Comparison of ENCODE assay signal across 13 cellular contexts in the genomic region with DNA sequence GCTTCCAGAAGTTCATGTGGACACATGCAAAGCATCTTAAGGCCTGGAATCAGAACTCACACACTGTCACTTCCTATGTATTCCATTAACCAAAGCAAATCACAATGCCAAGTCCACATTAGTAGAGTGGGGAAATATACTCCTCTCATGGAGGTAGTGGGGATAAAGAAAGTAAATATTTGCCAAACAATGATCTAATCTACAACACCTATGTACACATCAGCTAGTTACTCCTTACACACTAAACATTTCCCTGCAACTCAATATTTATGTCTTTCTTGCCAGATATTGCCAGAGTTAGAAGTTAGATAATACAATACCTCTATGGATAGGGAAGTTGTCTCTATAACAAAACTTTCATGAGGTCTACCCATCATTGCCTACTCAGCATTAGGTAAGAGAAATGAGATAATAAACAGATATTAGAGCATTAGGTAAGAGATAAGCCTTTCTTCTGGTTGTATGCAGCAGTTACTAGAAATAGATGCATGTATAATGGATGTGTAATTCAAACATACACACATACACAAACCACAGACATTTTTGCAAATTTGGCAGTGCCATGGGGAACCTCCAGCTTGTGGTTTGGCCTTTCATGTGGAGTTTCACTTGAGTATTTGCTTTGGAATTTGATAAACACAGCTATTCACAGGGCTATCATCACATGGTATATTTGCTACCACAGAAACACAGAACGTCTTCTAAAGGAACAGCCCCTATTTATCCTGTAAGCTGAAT.
DNase-seq lines count a peak whose midpoint lies in the region; ATAC-seq and TF ChIP-seq lines count a peak whose summit lies in the region.
"Had no signal": no experiment of that assay in that cellular context is flagged by ENCODE, and none has a peak within 500 bp of the region (broad histone marks: within the 10 kb centered on the region; RNA-seq: fewer than 3 reads in every experiment).

No MANE protein-coding gene starts in this region.

- H3K27me3 Mint-ChIP-seq in H9 (ENCODE audit: low read depth): no peaks in the 10 kb centered on the region
- H3K27me3 Mint-ChIP-seq: activated T-cell treated with anti-CD3 and anti-CD28 coated beads, Interleukin-2, amount 50 U/mL, for 24 hours; dendritic cell treated with granulocyte-macrophage colony-stimulating factor and Interleukin-4, amounts not matched to agents 40 ng/mL and 50 ng/mL, for 4 days had no signal

- no peak overlapping the region for H3K23ac ChIP-seq in H9 (ENCODE audit: insufficient read length, low read depth, low read length)

- no peak overlapping the region for H3K14ac ChIP-seq in H9 (ENCODE audit: insufficient read depth, low read length)

- no peak overlapping the region for H3K9ac ChIP-seq in H9 (ENCODE audit: extremely low read depth, insufficient read length, low read length)
- H3K9ac ChIP-seq: BLaER1 treated with 17β-estradiol and CSF1 and Interleukin-3, amounts not matched to agents 10 nM and 100 nM had no signal

- no peak overlapping the region for H3K18ac ChIP-seq in H9 (ENCODE audit: insufficient read length, low read depth, low read length)

- peak; percentile 62 for DNase-seq in HFF-Myc (ENCODE audit: extremely low read depth, low read depth)
- peak; percentile 55 for DNase-seq in RWPE1 (ENCODE audit: low spot score)
- DNase-seq in fibroblast of peridontal ligament (ENCODE audit: extremely low read depth): peak; percentile 100
- no peak for DNase-seq in GM19238 (ENCODE audit: insufficient read length, low spot score)
- no peak for DNase-seq in H9
- no peak for DNase-seq in HAP-1 (ENCODE audit: low spot score in 2 of 2)
- DNase-seq: activated T-cell treated with anti-CD3 and anti-CD28 coated beads, Interleukin-2, amount 50 U/mL, for 24 hours; islet precursor cell had no signal

- H4K20me1 ChIP-seq in H9 (ENCODE audit: control insufficient read depth, insufficient read depth, insufficient read length): no peaks in the 10 kb centered on the region
- H4K20me1 ChIP-seq: BLaER1 treated with 17β-estradiol and CSF1 and Interleukin-3, amounts not matched to agents 10 nM and 100 nM had no signal

- no peak overlapping the region for H4K5ac ChIP-seq in H9 (ENCODE audit: insufficient read length, low read depth, low read length)

- no peak overlapping the region for H3K27ac Mint-ChIP-seq in H9
- H3K27ac Mint-ChIP-seq: activated T-cell treated with anti-CD3 and anti-CD28 coated beads, Interleukin-2, amount 50 U/mL, for 24 hours; dendritic cell treated with granulocyte-macrophage colony-stimulating factor and Interleukin-4, amounts not matched to agents 40 ng/mL and 50 ng/mL, for 4 days; T-helper 2 cell treated with Interferon-gamma antibody and Interleukin-4, amounts not matched to agents 5 μg/mL and 100 μg/mL, for 36 hours had no signal

- CTCF ChIA-PET in RWPE1 (lab: Yijun Ruan, JAX): interaction anchor here (0.6 kb wide), 1 partner anchor 10 kb away, joined by 9 read pairs; no protein-coding TSS in a partner anchor

- H2AK5ac ChIP-seq in H9 (ENCODE audit: insufficient read length, low read length): no peak overlapping the region

- no peaks in the 10 kb centered on the region for H3K79me1 ChIP-seq in H9 (ENCODE audit: insufficient read depth, low read depth, low read length, poor library complexity, severe bottlenecking)

- peaks cover 8% of the 10 kb centered on the region for H3K27me3 ChIP-seq in ACC112 (ENCODE audit: insufficient read depth, low read length)
- H3K27me3 ChIP-seq in H9 (ENCODE audit: insufficient read depth, low read length): no peaks in the 10 kb centered on the region
- H3K27me3 ChIP-seq in HAP-1 (ENCODE audit: low read depth): no peaks in the 10 kb centered on the region
- H3K27me3 ChIP-seq: BLaER1 treated with 17β-estradiol and CSF1 and Interleukin-3, amounts not matched to agents 10 nM and 100 nM had no signal

- H4K91ac ChIP-seq in H9 (ENCODE audit: insufficient read length, low read depth, low read length): no peak overlapping the region

- POLR2A ChIA-PET in RWPE1 (lab: Yijun Ruan, JAX; ENCODE audit: low non-redundant PET): no interaction called here

- H3K9me3 ChIP-seq in H9 (ENCODE audit: control insufficient read depth, low read depth, low read length): no peaks in the 10 kb centered on the region
- H3K9me3 ChIP-seq in HAP-1: no peaks in the 10 kb centered on the region
- H3K9me3 ChIP-seq: BLaER1 treated with 17β-estradiol and CSF1 and Interleukin-3, amounts not matched to agents 10 nM and 100 nM had no signal

- no peak overlapping the region for H2BK20ac ChIP-seq in H9 (ENCODE audit: low read depth, low read length, poor library complexity, severe bottlenecking)

- no peak overlapping the region for H3K56ac ChIP-seq in H9 (ENCODE audit: insufficient read length, low read depth, low read length)

- no CpG with 5 or more reads among the region's 1 CpG for WGBS in H9 (ENCODE audit: extremely low coverage, insufficient read length, low lambda C conversion rate)

- no peak for ATAC-seq in HG02798 (IDR thresholded peaks at IDR 0.05; ENCODE audit: poor library complexity, unreplicated experiment)

- H3T11ph ChIP-seq in H9 (ENCODE audit: low read length): no peak overlapping the region

- H3K4me1 Mint-ChIP-seq in H9: no peaks in the 10 kb centered on the region

- H2AFZ ChIP-seq in ACC112 (ENCODE audit: low read length, unreplicated experiment): no peak overlapping the region
- H2AFZ ChIP-seq in H9 (ENCODE audit: low read length): no peak overlapping the region

- H3K4me3 Mint-ChIP-seq in H9: no peak overlapping the region
- H3K4me3 Mint-ChIP-seq: activated T-cell treated with anti-CD3 and anti-CD28 coated beads, Interleukin-2, amount 50 U/mL, for 24 hours; dendritic cell treated with granulocyte-macrophage colony-stimulating factor and Interleukin-4, amounts not matched to agents 40 ng/mL and 50 ng/mL, for 4 days; T-helper 2 cell treated with Interferon-gamma antibody and Interleukin-4, amounts not matched to agents 5 μg/mL and 100 μg/mL, for 36 hours had no signal

- in situ Hi-C loops in HAP-1 (cut with MboI; ENCODE audit: low sequenced_read_pairs): no loop called here

- TF ChIP-seq CTCF in HFF-Myc (IDR thresholded peaks at IDR 0.05; ENCODE audit: low read depth, low read length, missing control alignments) (no peak), RWPE1 (conservative IDR thresholded peaks at IDR 0.05; ENCODE audit: low read depth) (no peak), H9 (conservative IDR thresholded peaks at IDR 0.05) (no peak)

- no peak overlapping the region for H2BK120ac ChIP-seq in H9 (ENCODE audit: low read depth, low read length, poor library complexity, severe bottlenecking)

- H3K36me3 Mint-ChIP-seq in H9 (ENCODE audit: insufficient read depth in 1 of 3, low read depth in 3 of 3): no peaks in the 10 kb centered on the region

- H3K4me1 ChIP-seq in ACC112 (ENCODE audit: control insufficient read depth, insufficient read depth, low read length, unreplicated experiment) (peaks cover 31% of the 10 kb centered on the region), H9 (ENCODE audit: insufficient read depth, low read length) (no peaks in the 10 kb centered on the region), HAP-1 (no peaks in the 10 kb centered on the region)

- H3K9me3 Mint-ChIP-seq in H9: no peaks in the 10 kb centered on the region
- H3K9me3 Mint-ChIP-seq: activated T-cell treated with anti-CD3 and anti-CD28 coated beads, Interleukin-2, amount 50 U/mL, for 24 hours; dendritic cell treated with granulocyte-macrophage colony-stimulating factor and Interleukin-4, amounts not matched to agents 40 ng/mL and 50 ng/mL, for 4 days had no signal

- no peak overlapping the region for H3K4ac ChIP-seq in H9 (ENCODE audit: low read depth, low read length)

- H3K4me2 ChIP-seq in H9 (ENCODE audit: insufficient read depth, insufficient read length, low read length): no peak overlapping the region

- no peaks in the 10 kb centered on the region for H3K23me2 ChIP-seq in H9 (ENCODE audit: insufficient read length, low read depth, low read length, poor library complexity, severe bottlenecking)

- peak overlapping the region; percentile 29; the same call in 1 of the 2 replicates for H3K27ac ChIP-seq in ACC112 (ENCODE audit: low read depth, low read length)
- H3K27ac ChIP-seq in RWPE1: no peak overlapping the region
- no peak overlapping the region for H3K27ac ChIP-seq in H9 (ENCODE audit: insufficient read length, low read depth, low read length)
- H3K27ac ChIP-seq: BLaER1 treated with 17β-estradiol and CSF1 and Interleukin-3, amounts not matched to agents 10 nM and 100 nM had no signal

- no peak overlapping the region for H4K8ac ChIP-seq in H9 (replicated peaks; ENCODE audit: insufficient read length, low read depth, low read length)

- H2BK5ac ChIP-seq in H9 (ENCODE audit: insufficient read length, low read length): no peak overlapping the region

- H3K79me2 ChIP-seq in ACC112 (ENCODE audit: control insufficient read depth, insufficient read depth, low read length, unreplicated experiment) (no peaks in the 10 kb centered on the region), H9 (ENCODE audit: insufficient read depth, low read length) (no peaks in the 10 kb centered on the region)

- H2BK15ac ChIP-seq in H9 (ENCODE audit: low read depth, low read length): no peak overlapping the region

- H3K4me3 ChIP-seq in ACC112 (ENCODE audit: low read depth, low read length): no peak overlapping the region
- no peak overlapping the region for H3K4me3 ChIP-seq in HFF-Myc (replicated peaks; ENCODE audit: low read depth, low read length)
- H3K4me3 ChIP-seq in HAP-1: no peak overlapping the region
- H3K4me3 ChIP-seq: BLaER1 treated with 17β-estradiol and CSF1 and Interleukin-3, amounts not matched to agents 10 nM and 100 nM had no signal

- no peak overlapping the region for H2BK12ac ChIP-seq in H9 (ENCODE audit: insufficient read length, low read depth, low read length)

- H3K36me3 ChIP-seq in ACC112 (ENCODE audit: insufficient read depth, low read length) (no peaks in the 10 kb centered on the region), HAP-1 (replicated peaks) (no peaks in the 10 kb centered on the region)
- H3K36me3 ChIP-seq: BLaER1 treated with 17β-estradiol and CSF1 and Interleukin-3, amounts not matched to agents 10 nM and 100 nM had no signal

Comparison
In these comparisons a context has a peak if more than half of its experiments do, and no peak if none do; other contexts are left out.
1. DNase-seq: peak in HFF-Myc (single experiment), RWPE1 (single experiment) and fibroblast of peridontal ligament (single experiment); none in GM19238 (single experiment), H9 (single experiment) and HAP-1 (0 of 2).